In genomic region chr7:90596745-90597526, GRCh38 we compare ENCODE assay signal across 9 cellular contexts. TPM values are rescaled to one million over a fixed set of nuclear protein-coding genes. Genes with fewer than 3 reads are reported as not detected.
DNase-seq lines count a peak whose midpoint lies in the region; ATAC-seq lines count a peak whose summit lies in the region.
"Had no signal": no experiment of that assay in that cellular context is flagged by ENCODE, and none has a peak within 500 bp of the region (broad histone marks: within the 10 kb centered on the region; RNA-seq: fewer than 3 reads in every experiment).

No MANE protein-coding gene starts in this region.

- H3K4me3 ChIP-seq in iPS-11a (ENCODE audit: low read depth, low read length) (peak overlapping the region; percentile 69), skin epidermis (peak overlapping the region; percentile 55 to 69 (median 61))

- 0 to 1% (median 1%) methylated on average over 40 to 41 of the region's 41 CpGs for WGBS in adipose tissue, 3 donors

- DNase-seq in NCI-H2081 (lab: John Stamatoyannopoulos, UW) (peak; percentile 17 to 49), NCI-H2081 treated with DMSO at 0.1 percent for 48 hours (lab: John Stamatoyannopoulos, UW) (no peak), HuH-7.5 (ENCODE audit: low spot score) (peak; percentile 23), GDM1 (lab: John Stamatoyannopoulos, UW) (no peak)
- DNase-seq: DND-41 had no signal

- ATAC-seq in GM21576 (IDR thresholded peaks at IDR 0.05; ENCODE audit: unreplicated experiment): peak; percentile 34

- H3K27ac ChIP-seq in adipose tissue (ENCODE audit: low read depth, low read length) (peak overlapping the region; percentile 51), skin epidermis (peak overlapping the region in 20 of 21 experiments; percentile 65 to 88 (median 80))

RNA-seq across cellular contexts. Expression of gene CDK14, which starts 0.8 kb away (rescaled TPM):
- 10 to 100 TPM in 1 of 3 donors, 1 to 10 TPM in 2; 4.5 to 14.7 (median 5.2) TPM for polyA plus RNA-seq in adipose tissue

Comparison
In these comparisons a context has a peak if more than half of its experiments do, and no peak if none do; other contexts are left out.
1. DNase-seq: peak in NCI-H2081 (2 of 2) and HuH-7.5 (single experiment); none in NCI-H2081 treated with DMSO at 0.1 percent for 48 hours (single experiment) and GDM1 (single experiment).